ENCODE assay signal across 1 cellular context in the genomic region with DNA sequence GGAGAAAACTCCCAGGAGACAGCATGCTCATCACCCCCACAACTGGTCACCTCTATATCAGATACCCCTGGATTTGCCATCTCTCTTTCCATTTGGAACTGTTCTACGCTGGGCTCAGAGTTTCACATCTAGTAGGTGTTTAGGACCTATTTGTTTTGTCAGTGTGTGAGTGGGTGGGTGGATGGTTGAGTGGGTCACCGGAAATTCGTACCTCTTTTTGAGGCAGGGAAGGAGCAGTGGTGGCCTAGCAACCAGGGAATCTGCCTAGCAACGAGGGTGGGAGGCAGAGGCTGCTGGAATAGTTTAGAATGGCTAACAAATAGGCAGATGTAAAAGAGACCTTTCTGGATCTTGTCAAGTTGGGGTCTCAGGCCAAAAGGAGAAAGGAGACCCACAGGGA.
TF ChIP-seq lines count a peak whose summit lies in the region.

No MANE protein-coding gene starts in this region.

TF ChIP-seq in endothelial cell of umbilical vein, 7 proteins besides CTCF, POLR2A, EP300 and RAD21 (continued from another document):
- TF ChIP-seq EZH2 (IDR thresholded peaks at IDR 0.05; ENCODE audit: borderline replicate concordance, low read depth, low read length, severe bottlenecking) (no peak), POLR2AphosphoS5 (IDR thresholded peaks at IDR 0.05; ENCODE audit: insufficient read depth, low read depth, low read length) (no peak)
